ENCODE assay signal across 19 cellular contexts in the genomic region with DNA sequence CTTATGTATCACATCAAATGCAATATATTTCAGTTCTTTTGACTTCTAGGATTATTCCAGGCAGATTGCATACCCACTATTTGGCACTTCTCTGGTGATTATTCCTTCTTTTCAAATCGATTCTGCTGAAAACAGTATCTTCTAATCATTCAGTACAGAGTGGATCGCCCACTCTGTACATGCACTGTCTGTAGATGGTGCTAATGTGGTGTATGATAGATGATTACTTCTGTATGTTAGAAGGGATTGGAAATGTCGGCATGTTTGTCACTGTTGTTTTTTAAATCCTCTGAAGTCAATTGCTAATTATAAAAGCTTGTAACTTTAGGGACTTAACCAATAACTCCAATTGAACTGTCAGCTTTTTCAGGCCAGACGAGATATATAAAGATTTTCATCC.
DNase-seq lines count a peak whose midpoint lies in the region; ATAC-seq and TF ChIP-seq lines count a peak whose summit lies in the region.
"Had no signal": no experiment of that assay in that cellular context is flagged by ENCODE, and none has a peak within 500 bp of the region (broad histone marks: within the 10 kb centered on the region; RNA-seq: fewer than 3 reads in every experiment).

No MANE protein-coding gene starts in this region.

- no peaks in the 10 kb centered on the region for H3K9me3 Mint-ChIP-seq in activated T-helper 2 cell treated with anti-CD3 and anti-CD28 coated beads, Interferon-gamma antibody, Interleukin-2, Interleukin-4, amounts not matched to agents 10 μg/mL and 5 μg/mL and 100 μg/mL, durations not matched to agents 14 hours and 24 hours and 36 hours

- TF ChIP-seq CTCF in HCT116 (IDR thresholded peaks at IDR 0.05 in 2 of 3, conservative IDR thresholded peaks at IDR 0.05 in 1 of 3; ENCODE audit: borderline replicate concordance in 1 of 3, insufficient read depth in 1 of 3, low read depth in 2 of 3, low read length in 2 of 3) (no peak), OCI-LY3 (IDR thresholded peaks at IDR 0.05; ENCODE audit: low read depth, low read length) (peak; percentile 21), testis (IDR thresholded peaks at IDR 0.05) (no peak)

- no peak overlapping the region for H2AFZ ChIP-seq in HCT116 (ENCODE audit: low read depth, low read length, poor library complexity, severe bottlenecking)
- no peak overlapping the region for H2AFZ ChIP-seq in OCI-LY3 (ENCODE audit: low read depth, low read length)

- H3K36me3 ChIP-seq in HCT116 (ENCODE audit: control insufficient read depth in 1 of 2, insufficient read depth in 2 of 2, low read length in 2 of 2): no peaks in the 10 kb centered on the region
- H3K36me3 ChIP-seq in OCI-LY3 (replicated peaks; ENCODE audit: low read depth, low read length): no peaks in the 10 kb centered on the region
- H3K36me3 ChIP-seq in testis (ENCODE audit: low read depth, missing control alignments): no peaks in the 10 kb centered on the region
- H3K36me3 ChIP-seq: BE2C; BLaER1 treated with 17β-estradiol and CSF1 and Interleukin-3, amounts not matched to agents 10 nM and 100 nM had no signal

- H3K9me2 ChIP-seq in HCT116 (ENCODE audit: insufficient read depth): no peaks in the 10 kb centered on the region

- H3K27ac ChIP-seq in HCT116 (ENCODE audit: low read depth, low read length) (no peak overlapping the region), OCI-LY3 (ENCODE audit: low read length) (no peak overlapping the region), testis (no peak overlapping the region)
- H3K27ac ChIP-seq: 22Rv1; BLaER1 treated with 17β-estradiol and CSF1 and Interleukin-3, amounts not matched to agents 10 nM and 100 nM had no signal

- H3K4me2 ChIP-seq in HCT116 (ENCODE audit: low read length) (no peak overlapping the region), OCI-LY3 (ENCODE audit: low read length) (no peak overlapping the region)
- H3K4me2 ChIP-seq: BLaER1 treated with 17β-estradiol and CSF1 and Interleukin-3, amounts not matched to agents 10 nM and 100 nM had no signal

- no peaks in the 10 kb centered on the region for H3K79me2 ChIP-seq in HCT116 (ENCODE audit: insufficient read depth, low read length)
- H3K79me2 ChIP-seq in OCI-LY3 (ENCODE audit: low read length): no peaks in the 10 kb centered on the region

- BruUV-seq in HCT116 (replicated peaks; lab: Mats Ljungman, UMichigan): no TSS peak

- H3K4me3 Mint-ChIP-seq in activated T-helper 2 cell treated with anti-CD3 and anti-CD28 coated beads, Interferon-gamma antibody, Interleukin-2, Interleukin-4, amounts not matched to agents 10 μg/mL and 5 μg/mL and 100 μg/mL, durations not matched to agents 14 hours and 24 hours and 36 hours (ENCODE audit: low read depth): no peak overlapping the region
- H3K4me3 Mint-ChIP-seq: CD14-positive monocyte; CD4-positive, alpha-beta memory T cell had no signal

- H3K9me3 ChIP-seq in HCT116 (ENCODE audit: control insufficient read depth in 1 of 2, insufficient read depth in 1 of 2, low read depth in 1 of 2, low read length in 2 of 2) (no peaks in the 10 kb centered on the region), OCI-LY3 (ENCODE audit: insufficient read depth, low read length) (no peaks in the 10 kb centered on the region), testis (no peaks in the 10 kb centered on the region)
- H3K9me3 ChIP-seq: BE2C had no signal

- peak; percentile 22; the same call in 1 of the 2 replicates for TF ChIP-seq RAD21 in HCT116 (IDR thresholded peaks at IDR 0.05; ENCODE audit: low read depth)

- CTCF ChIA-PET in HCT116 (lab: Charles Lee): no interaction called here

- POLR2A ChIA-PET in HCT116 (lab: Charles Lee): no interaction called here

- no peaks in the 10 kb centered on the region for H3K27me3 ChIP-seq in HCT116 (ENCODE audit: insufficient read depth, low read length)
- no peaks in the 10 kb centered on the region for H3K27me3 ChIP-seq in OCI-LY3 (ENCODE audit: low read depth, low read length)
- H3K27me3 ChIP-seq in testis: no peaks in the 10 kb centered on the region
- H3K27me3 ChIP-seq: BE2C; BLaER1 treated with 17β-estradiol and CSF1 and Interleukin-3, amounts not matched to agents 10 nM and 100 nM had no signal

- intact Hi-C loops in HCT116 (cut with micrococcal nuclease) (no loop called here), testis (cut with DNase I; ENCODE audit: low total_unique reads) (no loop called here)
- intact Hi-C loops in activated T-helper 2 cell treated with anti-CD3 and anti-CD28 coated beads, Interferon-gamma antibody, Interleukin-2, Interleukin-4, amounts not matched to agents 10 μg/mL and 5 μg/mL and 100 μg/mL, durations not matched to agents 14 hours and 24 hours and 36 hours (cut with micrococcal nuclease): no loop called here

- H3K36me3 Mint-ChIP-seq in activated T-helper 2 cell treated with anti-CD3 and anti-CD28 coated beads, Interferon-gamma antibody, Interleukin-2, Interleukin-4, amounts not matched to agents 10 μg/mL and 5 μg/mL and 100 μg/mL, durations not matched to agents 14 hours and 24 hours and 36 hours (ENCODE audit: low read depth): no peaks in the 10 kb centered on the region
- H3K36me3 Mint-ChIP-seq: CD14-positive monocyte; CD4-positive, alpha-beta memory T cell had no signal

- ATAC-seq in HCT116 (no peak), left lobe of liver (peak; percentile 72)

- H3K4me1 ChIP-seq in HCT116 (ENCODE audit: control insufficient read depth in 1 of 2, insufficient read depth in 2 of 2, low read length in 2 of 2): peaks cover 25 to 33% of the 10 kb centered on the region in 2 experiments
- no peaks in the 10 kb centered on the region for H3K4me1 ChIP-seq in OCI-LY3 (ENCODE audit: low read length)
- no peaks in the 10 kb centered on the region for H3K4me1 ChIP-seq in testis
- H3K4me1 ChIP-seq: BE2C; BLaER1 treated with 17β-estradiol and CSF1 and Interleukin-3, amounts not matched to agents 10 nM and 100 nM had no signal

- RAD21 ChIA-PET in HCT116 (lab: Charles Lee; ENCODE audit: low non-redundant PET in 1 of 2, low total read pairs in 2 of 2, uncharacterized antibody in 2 of 2, unreplicated experiment in 2 of 2): no interaction called here

- H3K9ac ChIP-seq in HCT116 (ENCODE audit: low read length) (no peak overlapping the region), OCI-LY3 (ENCODE audit: low read length) (no peak overlapping the region)
- H3K9ac ChIP-seq: BLaER1 treated with 17β-estradiol and CSF1 and Interleukin-3, amounts not matched to agents 10 nM and 100 nM had no signal

- no peaks in the 10 kb centered on the region for H3K4me1 Mint-ChIP-seq in activated T-helper 2 cell treated with anti-CD3 and anti-CD28 coated beads, Interferon-gamma antibody, Interleukin-2, Interleukin-4, amounts not matched to agents 10 μg/mL and 5 μg/mL and 100 μg/mL, durations not matched to agents 14 hours and 24 hours and 36 hours (ENCODE audit: low read depth)
- H3K4me1 Mint-ChIP-seq: CD14-positive monocyte; CD4-positive, alpha-beta memory T cell had no signal

- 86 to 94% methylated on average over 4 of the region's 4 CpGs for WGBS in testis, 2 donors

- TF ChIP-seq POLR2A in HCT116 (IDR thresholded peaks at IDR 0.05; ENCODE audit: borderline replicate concordance, extremely low read depth, insufficient read depth, insufficient read length): no peak
- no peak for TF ChIP-seq POLR2A in testis (IDR thresholded peaks at IDR 0.05)

- H4K20me1 ChIP-seq in HCT116 (ENCODE audit: insufficient read depth) (no peaks in the 10 kb centered on the region), OCI-LY3 (ENCODE audit: insufficient read depth, low read length) (no peaks in the 10 kb centered on the region)
- H4K20me1 ChIP-seq: BLaER1 treated with 17β-estradiol and CSF1 and Interleukin-3, amounts not matched to agents 10 nM and 100 nM had no signal

- H3K4me3 ChIP-seq in HCT116 (replicated peaks in 1 of 2; ENCODE audit: low read depth in 1 of 2, low read length in 2 of 2) (no peak overlapping the region), OCI-LY3 (ENCODE audit: low read length) (no peak overlapping the region), testis (no peak overlapping the region)
- H3K4me3 ChIP-seq: BLaER1 treated with 17β-estradiol and CSF1 and Interleukin-3, amounts not matched to agents 10 nM and 100 nM had no signal

- no peaks in the 10 kb centered on the region for H3K27me3 Mint-ChIP-seq in activated T-helper 2 cell treated with anti-CD3 and anti-CD28 coated beads, Interferon-gamma antibody, Interleukin-2, Interleukin-4, amounts not matched to agents 10 μg/mL and 5 μg/mL and 100 μg/mL, durations not matched to agents 14 hours and 24 hours and 36 hours (ENCODE audit: low read depth)
- H3K27me3 Mint-ChIP-seq: CD4-positive, alpha-beta memory T cell had no signal

- DNase-seq in NCI-H748 (lab: John Stamatoyannopoulos, UW; ENCODE audit: unreplicated experiment) (peak; percentile 3), NCI-H748 treated with DMSO at 0.1 percent for 48 hours (lab: John Stamatoyannopoulos, UW) (no peak), HCT116 (ENCODE audit: low read depth, low spot score) (no peak), left lobe of liver (ENCODE audit: low spot score) (no peak), testis (no peak)
- DNase-seq in stimulated activated CD4-positive, alpha-beta T cell treated with anti-CD3 and anti-CD28 coated beads, Interleukin-15, amount 100 ng/mL, for 24 hours: no peak
- DNase-seq in activated T-helper 2 cell treated with anti-CD3 and anti-CD28 coated beads, Interferon-gamma antibody, Interleukin-2, Interleukin-4, amounts not matched to agents 10 μg/mL and 5 μg/mL and 100 μg/mL, durations not matched to agents 14 hours and 24 hours and 36 hours (ENCODE audit: low spot score): no peak
- DNase-seq: BE2C; Calu3; CD4-positive, alpha-beta memory T cell; COR-L47; DMS153; DND-41; H7; HCEC 1CT had no signal

- H3K27ac Mint-ChIP-seq in activated T-helper 2 cell treated with anti-CD3 and anti-CD28 coated beads, Interferon-gamma antibody, Interleukin-2, Interleukin-4, amounts not matched to agents 10 μg/mL and 5 μg/mL and 100 μg/mL, durations not matched to agents 14 hours and 24 hours and 36 hours: no peak overlapping the region
- H3K27ac Mint-ChIP-seq: CD14-positive monocyte; CD4-positive, alpha-beta memory T cell had no signal

TF ChIP-seq in HCT116, 20 proteins besides CTCF, POLR2A, EP300 and RAD21 (continues in another document):
- TF ChIP-seq SP1 (IDR thresholded peaks at IDR 0.05; ENCODE audit: low read depth) (no peak), JUND (IDR thresholded peaks at IDR 0.05) (no peak), YY1 (IDR thresholded peaks at IDR 0.05; ENCODE audit: extremely low read depth, insufficient replicate concordance, low read depth, low read length) (no peak), CEBPB (IDR thresholded peaks at IDR 0.05; ENCODE audit: low read depth) (no peak), EZH2 (IDR thresholded peaks at IDR 0.05) (no peak), SRF (IDR thresholded peaks at IDR 0.05; ENCODE audit: low read depth) (no peak)
